Comparison of ENCODE assay signal across 1 cellular context in genomic region chr11:9396310-9396709, GRCh38.
TF ChIP-seq lines count a peak whose summit lies in the region.

No MANE protein-coding gene starts in this region.

TF ChIP-seq in HepG2, 621 proteins besides CTCF, POLR2A, EP300 and RAD21:
- TF ChIP-seq ZNF550 (CRISPR knock-in tag; IDR thresholded peaks at IDR 0.05; ENCODE audit: borderline replicate concordance) (no peak), ZNF276 (CRISPR knock-in tag; IDR thresholded peaks at IDR 0.05; ENCODE audit: low read depth) (no peak), ZNF451 (CRISPR knock-in tag; IDR thresholded peaks at IDR 0.05) (no peak), NR2C2 (CRISPR knock-in tag; IDR thresholded peaks at IDR 0.05; ENCODE audit: borderline replicate concordance) (no peak), MIXL1 (CRISPR knock-in tag; IDR thresholded peaks at IDR 0.05) (no peak), SUZ12 (IDR thresholded peaks at IDR 0.05; ENCODE audit: low read depth, low read length) (no peak), ZNF775 (CRISPR knock-in tag; IDR thresholded peaks at IDR 0.05; ENCODE audit: borderline replicate concordance) (no peak), ZNF740 (CRISPR knock-in tag; IDR thresholded peaks at IDR 0.05) (no peak), NRL (CRISPR knock-in tag; IDR thresholded peaks at IDR 0.05; ENCODE audit: borderline replicate concordance) (no peak), JDP2 (CRISPR knock-in tag; IDR thresholded peaks at IDR 0.05; ENCODE audit: borderline replicate concordance) (no peak)
